In the genomic region with DNA sequence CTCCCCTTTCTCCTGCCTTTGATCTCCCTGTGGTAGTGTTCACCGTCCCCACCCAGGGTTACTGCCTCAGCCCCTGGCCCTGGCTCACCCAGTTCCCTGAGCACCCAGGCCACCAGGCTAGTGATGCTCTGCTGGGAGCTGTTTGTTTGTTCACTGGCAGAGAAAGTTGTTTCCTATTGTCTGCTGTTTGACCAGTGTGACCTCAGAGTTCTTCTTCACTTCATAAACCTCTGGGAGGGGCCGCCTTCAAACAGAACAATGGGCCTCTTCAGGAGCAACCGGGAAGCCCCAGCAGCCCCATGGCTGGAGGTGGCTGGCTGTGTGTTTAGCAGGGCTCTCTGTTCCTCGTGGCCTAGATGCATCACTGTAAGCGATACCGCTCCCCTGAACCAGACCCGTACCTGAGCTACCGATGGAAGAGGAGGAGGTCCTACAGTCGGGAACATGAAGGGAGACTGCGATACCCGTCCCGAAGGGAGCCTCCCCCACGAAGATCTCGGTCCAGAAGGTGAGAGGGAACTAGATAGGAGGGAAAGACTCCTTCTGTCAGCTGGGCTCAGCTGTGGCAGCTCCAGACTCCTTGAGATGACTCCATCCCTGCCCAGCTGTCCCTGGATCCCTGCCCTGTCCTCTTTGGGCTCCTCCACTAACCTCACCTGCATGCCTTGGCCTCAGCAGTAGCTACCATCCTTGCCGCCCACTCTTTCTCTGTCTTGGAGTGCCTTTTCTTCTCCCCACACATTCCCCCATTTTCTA, we compare ENCODE assay signal across 1 cellular context.
TF ChIP-seq lines count a peak whose summit lies in the region.

No MANE protein-coding gene starts in this region.

TF ChIP-seq in HepG2, 621 proteins besides CTCF, POLR2A, EP300 and RAD21:
- TF ChIP-seq ZNF282 (IDR thresholded peaks at IDR 0.05; ENCODE audit: partially characterized antibody) (no peak), TCF7 (IDR thresholded peaks at IDR 0.05; ENCODE audit: low read depth) (peak; percentile 42; the same call in 1 of the 2 replicates), FOXP1 (IDR thresholded peaks at IDR 0.05) (no peak), FOXP1 (CRISPR knock-in tag; IDR thresholded peaks at IDR 0.05) (peak; percentile 34; the same call in 1 of the 2 replicates), PRDM10 (CRISPR knock-in tag; IDR thresholded peaks at IDR 0.05; ENCODE audit: low read depth) (no peak), SPEN (CRISPR knock-in tag; IDR thresholded peaks at IDR 0.05; ENCODE audit: low read depth) (no peak), SMARCC2 (IDR thresholded peaks at IDR 0.05) (no peak), CCAR2 (optimal IDR thresholded peaks at IDR 0.05; ENCODE audit: low read depth, low read length) (no peak), SMYD3 (CRISPR knock-in tag; IDR thresholded peaks at IDR 0.05) (no peak), ASH2L (IDR thresholded peaks at IDR 0.05; ENCODE audit: insufficient read length, low read depth, low read length) (no peak), ZSCAN31 (CRISPR knock-in tag; IDR thresholded peaks at IDR 0.05; ENCODE audit: low read depth) (no peak), PHB2 (IDR thresholded peaks at IDR 0.05; ENCODE audit: partially characterized antibody) (no peak), SOX5 (CRISPR knock-in tag; IDR thresholded peaks at IDR 0.05; ENCODE audit: borderline replicate concordance) (peak; percentile 59; the same call in 1 of the 2 replicates), NKX3-1 (CRISPR knock-in tag; IDR thresholded peaks at IDR 0.05) (no peak), ZNF446 (CRISPR knock-in tag; IDR thresholded peaks at IDR 0.05) (no peak), ZNF3 (CRISPR knock-in tag; IDR thresholded peaks at IDR 0.05) (no peak), ZNF275 (CRISPR knock-in tag; IDR thresholded peaks at IDR 0.05; ENCODE audit: borderline replicate concordance) (no peak), SOX13 (IDR thresholded peaks at IDR 0.05) (no peak), SOX13 (CRISPR knock-in tag; conservative IDR thresholded peaks at IDR 0.05 in 1 of 2, IDR thresholded peaks at IDR 0.05 in 1 of 2) (peak in 1 of 2 experiments; percentile 89; a peak in 2 of 4 replicates), KLF6 (CRISPR knock-in tag; IDR thresholded peaks at IDR 0.05) (no peak), ZNF768 (CRISPR knock-in tag; IDR thresholded peaks at IDR 0.05) (peak; percentile 98), ZNF766 (CRISPR knock-in tag; IDR thresholded peaks at IDR 0.05; ENCODE audit: borderline replicate concordance) (no peak), SP5 (CRISPR knock-in tag; IDR thresholded peaks at IDR 0.05; ENCODE audit: borderline replicate concordance, low read depth) (no peak), KLF9 (CRISPR knock-in tag; IDR thresholded peaks at IDR 0.05; ENCODE audit: low read depth) (no peak), ELF1 (CRISPR knock-in tag; IDR thresholded peaks at IDR 0.05) (no peak), NR2F6 (IDR thresholded peaks at IDR 0.05) (no peak), NR2F6 (CRISPR knock-in tag; IDR thresholded peaks at IDR 0.05) (0 out of 2 replicates have a peak, but pooled peaks have one; percentile 12), HMGXB4 (CRISPR knock-in tag; IDR thresholded peaks at IDR 0.05; ENCODE audit: borderline replicate concordance in 1 of 2, low read depth in 1 of 2) (no peak), ZNF781 (CRISPR knock-in tag; IDR thresholded peaks at IDR 0.05; ENCODE audit: borderline replicate concordance, not compliant biosample characterization) (no peak), GTF2F1 (IDR thresholded peaks at IDR 0.05; ENCODE audit: low read length) (no peak), ZNF7 (CRISPR knock-in tag; IDR thresholded peaks at IDR 0.05) (no peak), ZNF331 (CRISPR knock-in tag; IDR thresholded peaks at IDR 0.05) (no peak), NFE2L2 (IDR thresholded peaks at IDR 0.05; ENCODE audit: low read length) (no peak), SUZ12 (IDR thresholded peaks at IDR 0.05; ENCODE audit: low read depth, low read length) (no peak), ZNF124 (CRISPR knock-in tag; IDR thresholded peaks at IDR 0.05) (no peak), SOX6 (IDR thresholded peaks at IDR 0.05) (no peak), SOX6 (CRISPR knock-in tag; IDR thresholded peaks at IDR 0.05) (peak; percentile 54), ZNF605 (CRISPR knock-in tag; IDR thresholded peaks at IDR 0.05) (no peak), ZNF709 (CRISPR knock-in tag; IDR thresholded peaks at IDR 0.05) (no peak), FOXK1 (CRISPR knock-in tag; IDR thresholded peaks at IDR 0.05; ENCODE audit: borderline replicate concordance, low read depth) (no peak), ZBTB3 (CRISPR knock-in tag; IDR thresholded peaks at IDR 0.05; ENCODE audit: borderline replicate concordance, low read depth) (no peak), ZNF335 (CRISPR knock-in tag; IDR thresholded peaks at IDR 0.05) (no peak), HNRNPLL (IDR thresholded peaks at IDR 0.05; ENCODE audit: low read depth, low read length, poor library complexity, severe bottlenecking) (no peak), HOXA3 (CRISPR knock-in tag; IDR thresholded peaks at IDR 0.05) (no peak), NR1H2 (CRISPR knock-in tag; IDR thresholded peaks at IDR 0.05; ENCODE audit: borderline replicate concordance, low read depth) (no peak), ZNF691 (CRISPR knock-in tag; IDR thresholded peaks at IDR 0.05; ENCODE audit: borderline replicate concordance, low read depth) (no peak)
- TF ChIP-seq, protein P1, sequence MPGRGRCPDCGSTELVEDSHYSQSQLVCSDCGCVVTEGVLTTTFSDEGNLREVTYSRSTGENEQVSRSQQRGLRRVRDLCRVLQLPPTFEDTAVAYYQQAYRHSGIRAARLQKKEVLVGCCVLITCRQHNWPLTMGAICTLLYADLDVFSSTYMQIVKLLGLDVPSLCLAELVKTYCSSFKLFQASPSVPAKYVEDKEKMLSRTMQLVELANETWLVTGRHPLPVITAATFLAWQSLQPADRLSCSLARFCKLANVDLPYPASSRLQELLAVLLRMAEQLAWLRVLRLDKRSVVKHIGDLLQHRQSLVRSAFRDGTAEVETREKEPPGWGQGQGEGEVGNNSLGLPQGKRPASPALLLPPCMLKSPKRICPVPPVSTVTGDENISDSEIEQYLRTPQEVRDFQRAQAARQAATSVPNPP (CRISPR knock-in tag; IDR thresholded peaks at IDR 0.05): no peak
- TF ChIP-seq, protein P2, sequence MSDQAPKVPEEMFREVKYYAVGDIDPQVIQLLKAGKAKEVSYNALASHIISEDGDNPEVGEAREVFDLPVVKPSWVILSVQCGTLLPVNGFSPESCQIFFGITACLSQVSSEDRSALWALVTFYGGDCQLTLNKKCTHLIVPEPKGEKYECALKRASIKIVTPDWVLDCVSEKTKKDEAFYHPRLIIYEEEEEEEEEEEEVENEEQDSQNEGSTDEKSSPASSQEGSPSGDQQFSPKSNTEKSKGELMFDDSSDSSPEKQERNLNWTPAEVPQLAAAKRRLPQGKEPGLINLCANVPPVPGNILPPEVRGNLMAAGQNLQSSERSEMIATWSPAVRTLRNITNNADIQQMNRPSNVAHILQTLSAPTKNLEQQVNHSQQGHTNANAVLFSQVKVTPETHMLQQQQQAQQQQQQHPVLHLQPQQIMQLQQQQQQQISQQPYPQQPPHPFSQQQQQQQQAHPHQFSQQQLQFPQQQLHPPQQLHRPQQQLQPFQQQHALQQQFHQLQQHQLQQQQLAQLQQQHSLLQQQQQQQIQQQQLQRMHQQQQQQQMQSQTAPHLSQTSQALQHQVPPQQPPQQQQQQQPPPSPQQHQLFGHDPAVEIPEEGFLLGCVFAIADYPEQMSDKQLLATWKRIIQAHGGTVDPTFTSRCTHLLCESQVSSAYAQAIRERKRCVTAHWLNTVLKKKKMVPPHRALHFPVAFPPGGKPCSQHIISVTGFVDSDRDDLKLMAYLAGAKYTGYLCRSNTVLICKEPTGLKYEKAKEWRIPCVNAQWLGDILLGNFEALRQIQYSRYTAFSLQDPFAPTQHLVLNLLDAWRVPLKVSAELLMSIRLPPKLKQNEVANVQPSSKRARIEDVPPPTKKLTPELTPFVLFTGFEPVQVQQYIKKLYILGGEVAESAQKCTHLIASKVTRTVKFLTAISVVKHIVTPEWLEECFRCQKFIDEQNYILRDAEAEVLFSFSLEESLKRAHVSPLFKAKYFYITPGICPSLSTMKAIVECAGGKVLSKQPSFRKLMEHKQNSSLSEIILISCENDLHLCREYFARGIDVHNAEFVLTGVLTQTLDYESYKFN (CRISPR knock-in tag; conservative IDR thresholded peaks at IDR 0.05): 0 out of 2 replicates have a peak, but pooled peaks have one; percentile 19
- TF ChIP-seq, protein P3, sequence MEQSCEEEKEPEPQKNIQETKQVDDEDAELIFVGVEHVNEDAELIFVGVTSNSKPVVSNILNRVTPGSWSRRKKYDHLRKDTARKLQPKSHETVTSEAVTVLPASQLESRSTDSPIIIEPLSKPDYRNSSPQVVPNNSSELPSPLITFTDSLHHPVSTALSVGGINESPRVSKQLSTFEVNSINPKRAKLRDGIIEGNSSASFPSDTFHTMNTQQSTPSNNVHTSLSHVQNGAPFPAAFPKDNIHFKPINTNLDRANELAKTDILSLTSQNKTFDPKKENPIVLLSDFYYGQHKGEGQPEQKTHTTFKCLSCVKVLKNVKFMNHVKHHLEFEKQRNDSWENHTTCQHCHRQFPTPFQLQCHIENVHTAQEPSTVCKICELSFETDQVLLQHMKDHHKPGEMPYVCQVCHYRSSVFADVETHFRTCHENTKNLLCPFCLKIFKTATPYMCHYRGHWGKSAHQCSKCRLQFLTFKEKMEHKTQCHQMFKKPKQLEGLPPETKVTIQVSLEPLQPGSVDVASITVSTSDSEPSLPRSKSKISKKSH (CRISPR knock-in tag; IDR thresholded peaks at IDR 0.05; ENCODE audit: borderline replicate concordance): no peak
- TF ChIP-seq, protein P4, sequence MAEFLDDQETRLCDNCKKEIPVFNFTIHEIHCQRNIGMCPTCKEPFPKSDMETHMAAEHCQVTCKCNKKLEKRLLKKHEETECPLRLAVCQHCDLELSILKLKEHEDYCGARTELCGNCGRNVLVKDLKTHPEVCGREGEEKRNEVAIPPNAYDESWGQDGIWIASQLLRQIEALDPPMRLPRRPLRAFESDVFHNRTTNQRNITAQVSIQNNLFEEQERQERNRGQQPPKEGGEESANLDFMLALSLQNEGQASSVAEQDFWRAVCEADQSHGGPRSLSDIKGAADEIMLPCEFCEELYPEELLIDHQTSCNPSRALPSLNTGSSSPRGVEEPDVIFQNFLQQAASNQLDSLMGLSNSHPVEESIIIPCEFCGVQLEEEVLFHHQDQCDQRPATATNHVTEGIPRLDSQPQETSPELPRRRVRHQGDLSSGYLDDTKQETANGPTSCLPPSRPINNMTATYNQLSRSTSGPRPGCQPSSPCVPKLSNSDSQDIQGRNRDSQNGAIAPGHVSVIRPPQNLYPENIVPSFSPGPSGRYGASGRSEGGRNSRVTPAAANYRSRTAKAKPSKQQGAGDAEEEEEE (CRISPR knock-in tag; IDR thresholded peaks at IDR 0.05; ENCODE audit: borderline replicate concordance): no peak
